Comparison of ENCODE assay signal across 8 cellular contexts in genomic region chr11:46845440-46845739, GRCh38. TPM values are rescaled to one million over a fixed set of nuclear protein-coding genes. Genes with fewer than 3 reads are reported as not detected.
A peak's percentile ranks its signal among the peaks of the same experiment; 100 is the strongest.
DNase-seq lines count a peak whose midpoint lies in the region; ATAC-seq, FAIRE-seq and TF ChIP-seq lines count a peak whose summit lies in the region.

No MANE protein-coding gene starts in this region.

- in situ Hi-C loops in HepG2 (cut with HindIII; ENCODE audit: extremely low pct_ligation_motif_present, low pct_unique_long_range_greater_than_20kb), result no loop called here

- TF ChIP-seq CTCF in A549 (IDR thresholded peaks at IDR 0.05) (no peak), HepG2 (CRISPR knock-in tag; IDR thresholded peaks at IDR 0.05) (no peak), thyroid gland (IDR thresholded peaks at IDR 0.05) (no peak)

- peak overlapping the region; percentile 81 for H3K4me3 ChIP-seq in A549
- peak overlapping the region; percentile 89 to 95 (median 94) for H3K4me3 ChIP-seq in HepG2 (replicated peaks in 1 of 3; ENCODE audit: insufficient read depth in 1 of 3, low read depth in 2 of 3, low read length in 3 of 3)
- H3K4me3 ChIP-seq in thyroid gland (replicated peaks in 1 of 3), result peak overlapping the region; percentile 49 to 98 (median 83)

- H3K27me3 ChIP-seq in HepG2 (ENCODE audit: control insufficient read depth in 1 of 2, insufficient read depth in 2 of 2, low read length in 2 of 2) (no peaks in the 10 kb centered on the region), thyroid gland (no peaks in the 10 kb centered on the region)

- peaks cover 19 to 34% of the 10 kb centered on the region in 2 donors for H3K36me3 Mint-ChIP-seq in activated naive CD4-positive, alpha-beta T cell treated with anti-CD3 and anti-CD28 coated beads, Interleukin-2, amount 50 U/mL, for 72 hours

- no peaks in the 10 kb centered on the region for H3K9me3 Mint-ChIP-seq in activated naive CD4-positive, alpha-beta T cell treated with anti-CD3 and anti-CD28 coated beads, Interleukin-2, amount 50 U/mL, for 72 hours

- DNase-seq in A549 (ENCODE audit: low read depth in 1 of 2, low spot score in 1 of 2) (no peak), HepG2 (ENCODE audit: low spot score) (no peak), thyroid gland (no peak), NOMO-1 treated with dmso at 0.1 percent for 144 hours (lab: John Stamatoyannopoulos, UW; ENCODE audit: unreplicated experiment) (no peak), DMS153 treated with DMSO at 0.1 percent for 48 hours (lab: John Stamatoyannopoulos, UW; ENCODE audit: unreplicated experiment) (no peak), C1 segment of cervical spinal cord (lab: John Stamatoyannopoulos, UW) (no peak)
- DNase-seq in activated naive CD4-positive, alpha-beta T cell treated with anti-CD3 and anti-CD28 coated beads, Interleukin-2, amount 50 U/mL, for 72 hours (ENCODE audit: low spot score in 2 of 2), result no peak

- ATAC-seq in A549 (peak in 1 of 2 experiments; percentile 32; a peak in 4 of 6 replicates), GM21526 (IDR thresholded peaks at IDR 0.05; ENCODE audit: low FRiP score, unreplicated experiment) (peak; percentile 23), HepG2 (no peak; the same call in 2 of the 3 replicates)
- no peak for ATAC-seq in activated naive CD4-positive, alpha-beta T cell treated with anti-CD3 and anti-CD28 coated beads, Interleukin-2, amount 50 U/mL, for 72 hours

- H3K27ac Mint-ChIP-seq in activated naive CD4-positive, alpha-beta T cell treated with anti-CD3 and anti-CD28 coated beads, Interleukin-2, amount 50 U/mL, for 72 hours, result peak overlapping the region; percentile 88 to 94

- H4K20me1 ChIP-seq in HepG2 (ENCODE audit: insufficient read depth, low read length), result no peaks in the 10 kb centered on the region; the same call in 1 of the 2 replicates

- CTCF ChIA-PET in A549 (lab: Yijun Ruan, JAX) (interaction anchor here (1.0 to 1.2 kb wide), 3 partner anchors 9 to 308 kb away, joined by 3 read pairs; no protein-coding TSS in a partner anchor), HepG2 (lab: Yijun Ruan, JAX; ENCODE audit: low intra/inter-chr PET ratio, low total read pairs) (no interaction called here)

- H3K4me2 ChIP-seq in A549, result peak overlapping the region; percentile 85
- peak overlapping the region; percentile 94 for H3K4me2 ChIP-seq in HepG2 (ENCODE audit: low read depth, low read length)

- no TSS peak for BruUV-seq in HepG2 (replicated peaks; lab: Mats Ljungman, UMichigan)

- peaks cover 52% of the 10 kb centered on the region for H3K79me2 ChIP-seq in HepG2 (ENCODE audit: insufficient read depth, low read length)

- POLR2A ChIA-PET in A549 (lab: Yijun Ruan, JAX) (no interaction called here), HepG2 (lab: Yijun Ruan, JAX) (interaction anchor here (1.4 to 3.4 kb wide), 2 partner anchors 15 to 19 kb away, joined by 3 to 16 read pairs; no protein-coding TSS in a partner anchor)

- H3K9me3 ChIP-seq in A549, result no peaks in the 10 kb centered on the region
- no peaks in the 10 kb centered on the region for H3K9me3 ChIP-seq in HepG2 (ENCODE audit: low read length)
- no peaks in the 10 kb centered on the region for H3K9me3 ChIP-seq in thyroid gland

- FAIRE-seq in A549 (lab: Jason Lieb, UNC) (no peak), HepG2 (lab: Jason Lieb, UNC) (no peak)

- WGBS in A549 (ENCODE audit: missing lambda C conversion rate), result under 1% methylated on average over 12 of the region's 12 CpGs
- WGBS in HepG2 (ENCODE audit: low lambda C conversion rate), result 1% methylated on average over 5 of the region's 12 CpGs
- WGBS in thyroid gland, 2 donors, result 1% methylated on average over 10 to 11 of the region's 12 CpGs

- peaks cover 0 to 10% of the 10 kb centered on the region in 2 experiments; a peak in 1 of 5 replicates for H3K36me3 ChIP-seq in HepG2 (replicated peaks in 1 of 2; ENCODE audit: control insufficient read depth in 1 of 2, insufficient read depth in 2 of 2, low read length in 2 of 2)
- no peaks in the 10 kb centered on the region for H3K36me3 ChIP-seq in thyroid gland

- H2AFZ ChIP-seq in HepG2 (ENCODE audit: low read length), result no peak overlapping the region

- intact Hi-C loops in HepG2 (cut with micrococcal nuclease; ENCODE audit: unreplicated experiment) (no loop called here), thyroid gland (cut with DNase I) (no loop called here)

- no peak for TF ChIP-seq POLR2A in A549 (IDR thresholded peaks at IDR 0.05; ENCODE audit: low read length)
- no peak for TF ChIP-seq POLR2A in HepG2 (IDR thresholded peaks at IDR 0.05; ENCODE audit: insufficient read depth in 1 of 2, low read depth in 2 of 2, low read length in 2 of 2)
- TF ChIP-seq POLR2A in thyroid gland (IDR thresholded peaks at IDR 0.05), result no peak

- peak overlapping the region; percentile 89 to 95 for H3K27ac ChIP-seq in A549
- H3K27ac ChIP-seq in HepG2 (ENCODE audit: extremely low read length, insufficient read depth, low read length), result peak overlapping the region; percentile 87
- H3K27ac ChIP-seq in thyroid gland, result peak overlapping the region in 2 of 3 donors; percentile 71 to 74

- H3K9ac ChIP-seq in HepG2 (ENCODE audit: insufficient read depth, low read depth, low read length), result peak overlapping the region; percentile 91

- TF ChIP-seq EP300 in A549 (IDR thresholded peaks at IDR 0.05) (no peak), HepG2 (IDR thresholded peaks at IDR 0.05; ENCODE audit: low read depth in 2 of 2, low read length in 2 of 2) (no peak), HepG2 (CRISPR knock-in tag; IDR thresholded peaks at IDR 0.05; ENCODE audit: borderline replicate concordance) (no peak)

- H3K4me1 ChIP-seq in A549 (peaks cover 13% of the 10 kb centered on the region; the same call in 2 of the 3 replicates), HepG2 (ENCODE audit: insufficient read depth, low read length) (peaks cover 30% of the 10 kb centered on the region), thyroid gland (peaks cover 5 to 11% of the 10 kb centered on the region in 2 donors)

- TF ChIP-seq RAD21 in A549 (conservative IDR thresholded peaks at IDR 0.05 in 1 of 2, IDR thresholded peaks at IDR 0.05 in 1 of 2) (no peak), HepG2 (CRISPR knock-in tag; IDR thresholded peaks at IDR 0.05) (no peak)

TF ChIP-seq in A549, 52 proteins besides CTCF, POLR2A, EP300 and RAD21:
- no peak for TF ChIP-seq SMC3 (IDR thresholded peaks at IDR 0.05)
- TF ChIP-seq HES2 (IDR thresholded peaks at IDR 0.05), result no peak
- no peak for TF ChIP-seq MYC (IDR thresholded peaks at IDR 0.05; ENCODE audit: borderline replicate concordance, low read length)
- no peak for TF ChIP-seq ZSCAN20 (CRISPR knock-in tag; IDR thresholded peaks at IDR 0.05)
- TF ChIP-seq PHF8 (IDR thresholded peaks at IDR 0.05; ENCODE audit: borderline replicate concordance, low read depth), result no peak
TF ChIP-seq in A549: peak in this region for 0.

TF ChIP-seq in HepG2, 621 proteins besides CTCF, POLR2A, EP300 and RAD21:
- no peak for TF ChIP-seq ZNF530 (CRISPR knock-in tag; IDR thresholded peaks at IDR 0.05; ENCODE audit: low read depth)
- TF ChIP-seq ZNF207 (IDR thresholded peaks at IDR 0.05; ENCODE audit: borderline replicate concordance), result no peak
- no peak for TF ChIP-seq FOXA3 (CRISPR knock-in tag; IDR thresholded peaks at IDR 0.05)
- TF ChIP-seq HMG20B (CRISPR knock-in tag; conservative IDR thresholded peaks at IDR 0.05), result no peak
- no peak for TF ChIP-seq ZNF772 (CRISPR knock-in tag; IDR thresholded peaks at IDR 0.05)

RNA-seq across cellular contexts. Expression of gene CKAP5, which starts 0.7 kb away (rescaled TPM):
- polyA plus RNA-seq in A549 (2011; rRNA removed), result 173 TPM in 2 replicates
- 43.8 and 49.6 TPM in 2 replicates for polyA plus RNA-seq in A549 (2012; cell fraction: cytosol; rRNA removed)
- polyA plus RNA-seq in A549 (2012; cell fraction: nucleus; rRNA removed), result 55.4 and 67.5 TPM in 2 replicates
- polyA plus RNA-seq in A549 (2017; fragmentation: RNase III; extraction: RNeasy Plus Mini Kit Qiagen cat#74134 plus additional on column Dnase treatment), result 66.3 to 85.6 TPM (median 69.4 TPM) in 3 replicates
- polyA minus RNA-seq in A549 (2011; rRNA and poly(A)+ RNA removed), result 173 and 186 TPM in 2 replicates
- total RNA-seq in activated naive CD4-positive, alpha-beta T cell treated with anti-CD3 and anti-CD28 coated beads, Interleukin-2, amount 50 U/mL, for 72 hours, result 100 to 1,000 TPM; 160 to 188 TPM
- total RNA-seq in HepG2 (2016; rRNA removed; fragmentation: Illumina TruSeq; extraction: Trizol), result 103 and 220 TPM in 2 replicates
- 17.7 and 27.7 TPM in 2 replicates for total RNA-seq in HepG2 (2016; cell fraction: cytosol; rRNA removed; fragmentation: Illumina TruSeq; extraction: Trizol; ENCODE audit: low read depth)
- 96.4 and 197 TPM in 2 replicates for total RNA-seq in HepG2 (2016; cell fraction: insoluble cytoplasmic fraction; rRNA removed; fragmentation: Illumina TruSeq; extraction: Trizol)
- 23.9 and 25.7 TPM in 2 replicates for total RNA-seq in HepG2 (2016; cell fraction: membrane; rRNA removed; fragmentation: Illumina TruSeq; extraction: Trizol)
- 105 and 113 TPM in 2 replicates for total RNA-seq in HepG2 (2016; cell fraction: nucleus; rRNA removed; fragmentation: Illumina TruSeq; extraction: Trizol)
- polyA plus RNA-seq in HepG2 (2011; rRNA removed), result 62.2 and 79.2 TPM in 2 replicates
- polyA plus RNA-seq in HepG2 (2011; cell fraction: cytosol; rRNA removed), result 29.6 and 40.2 TPM in 2 replicates
- 22.5 and 23.1 TPM in 2 replicates for polyA plus RNA-seq in HepG2 (2011; cell fraction: nucleus; rRNA removed)
- polyA plus RNA-seq in HepG2 (2012), result 48.6 and 67.9 TPM in 2 replicates
- 4.5 and 4.6 TPM in 2 replicates for polyA plus RNA-seq in HepG2 (2016; cell fraction: cytosol; fragmentation: Illumina TruSeq; extraction: Trizol; ENCODE audit: low read depth)
- 103 and 105 TPM in 2 replicates for polyA plus RNA-seq in HepG2 (2016; cell fraction: insoluble cytoplasmic fraction; fragmentation: Illumina TruSeq; extraction: Trizol; ENCODE audit: low read depth)
- 5.9 and 6.6 TPM in 2 replicates for polyA plus RNA-seq in HepG2 (2016; cell fraction: membrane; fragmentation: Illumina TruSeq; extraction: Trizol; ENCODE audit: low read depth)
- 57.7 and 71.8 TPM in 2 replicates for polyA plus RNA-seq in HepG2 (2016; cell fraction: nucleus; fragmentation: Illumina TruSeq; extraction: Trizol; ENCODE audit: insufficient read depth, low read depth)
- 75.1 and 214 TPM in 2 replicates for polyA minus RNA-seq in HepG2 (2011; rRNA and poly(A)+ RNA removed; ENCODE audit: low replicate concordance)
- polyA minus RNA-seq in HepG2 (2011; cell fraction: cytosol; rRNA and poly(A)+ RNA removed), result 77.4 and 93.6 TPM in 2 replicates
- polyA minus RNA-seq in HepG2 (2011; cell fraction: nucleus; rRNA and poly(A)+ RNA removed), result 70.8 and 97.8 TPM in 2 replicates
- total RNA-seq in thyroid gland, result 10 to 100 TPM; 25.3 to 30.1 (median 26.8) TPM
